Comparison of ENCODE assay signal across 11 cellular contexts in genomic region chr4:108045687-108046024, GRCh38. TPM values are rescaled to one million over a fixed set of nuclear protein-coding genes. Genes with fewer than 3 reads are reported as not detected.
DNase-seq lines count a peak whose midpoint lies in the region; ATAC-seq and TF ChIP-seq lines count a peak whose summit lies in the region.
"Had no signal": no experiment of that assay in that cellular context is flagged by ENCODE, and none has a peak within 500 bp of the region (broad histone marks: within the 10 kb centered on the region; RNA-seq: fewer than 3 reads in every experiment).

No MANE protein-coding gene starts in this region.

- H3K4me3 ChIP-seq in right atrium auricular region (no peak overlapping the region), heart left ventricle (no peak overlapping the region), subcutaneous abdominal adipose tissue (ENCODE audit: low read depth in 1 of 5, low read length in 5 of 5) (no peak overlapping the region)
- H3K4me3 ChIP-seq: suprapubic skin had no signal

- H3K9me3 ChIP-seq in right atrium auricular region (no peaks in the 10 kb centered on the region), heart left ventricle (no peaks in the 10 kb centered on the region), subcutaneous abdominal adipose tissue (ENCODE audit: control insufficient read depth in 5 of 5, low read length in 5 of 5) (no peaks in the 10 kb centered on the region)
- H3K9me3 ChIP-seq: suprapubic skin had no signal

- peak; percentile 65 for ATAC-seq in Right ventricle myocardium superior (ENCODE audit: poor library complexity)
- ATAC-seq in heart left ventricle: peak; percentile 29 to 76 (median 54)
- no peak for ATAC-seq in HG03571 (IDR thresholded peaks at IDR 0.05; ENCODE audit: unreplicated experiment)

- no peak overlapping the region for H3K4me3 Mint-ChIP-seq in activated T-helper 2 cell treated with anti-CD3 and anti-CD28 coated beads, Interferon-gamma antibody, Interleukin-2, Interleukin-4, amounts not matched to agents 10 μg/mL and 5 μg/mL and 100 μg/mL, durations not matched to agents 14 hours and 24 hours and 36 hours (ENCODE audit: low read depth)

- DNase-seq in Right ventricle myocardium superior: peak; percentile 62
- no peak for DNase-seq in right atrium auricular region (ENCODE audit: low spot score)
- DNase-seq in activated T-helper 2 cell treated with anti-CD3 and anti-CD28 coated beads, Interferon-gamma antibody, Interleukin-2, Interleukin-4, amounts not matched to agents 10 μg/mL and 5 μg/mL and 100 μg/mL, durations not matched to agents 14 hours and 24 hours and 36 hours (ENCODE audit: low spot score): no peak
- DNase-seq in heart left ventricle: peak in 2 of 5 donors; percentile 39 to 65
- DNase-seq in activated CD8-positive, alpha-beta memory T cell treated with anti-CD3 and anti-CD28 coated beads for 24 hours: no peak
- no peak for DNase-seq in cerebellar nuclear complex (lab: John Stamatoyannopoulos, UW)
- DNase-seq: NCI-H2081 had no signal

- H3K4me1 ChIP-seq in right atrium auricular region: no peaks in the 10 kb centered on the region
- H3K4me1 ChIP-seq in heart left ventricle: peaks cover 0 to 12% (median 2%) of the 10 kb centered on the region in 12 donors
- H3K4me1 ChIP-seq in subcutaneous abdominal adipose tissue (ENCODE audit: control insufficient read depth in 5 of 5, insufficient read depth in 5 of 5, low read length in 5 of 5): peaks cover 0 to 16% (median 6%) of the 10 kb centered on the region in 5 donors

- no peak for TF ChIP-seq POLR2A in heart left ventricle (IDR thresholded peaks at IDR 0.05)

- peak overlapping the region; percentile 51 for H3K27ac Mint-ChIP-seq in activated T-helper 2 cell treated with anti-CD3 and anti-CD28 coated beads, Interferon-gamma antibody, Interleukin-2, Interleukin-4, amounts not matched to agents 10 μg/mL and 5 μg/mL and 100 μg/mL, durations not matched to agents 14 hours and 24 hours and 36 hours

- no peaks in the 10 kb centered on the region for H3K27me3 Mint-ChIP-seq in activated T-helper 2 cell treated with anti-CD3 and anti-CD28 coated beads, Interferon-gamma antibody, Interleukin-2, Interleukin-4, amounts not matched to agents 10 μg/mL and 5 μg/mL and 100 μg/mL, durations not matched to agents 14 hours and 24 hours and 36 hours (ENCODE audit: low read depth)

- WGBS in heart left ventricle, 4 donors: 21 to 38% (median 30%) methylated on average over 3 of the region's 3 CpGs

- H3K27ac ChIP-seq in right atrium auricular region (no peak overlapping the region), heart left ventricle (no peak overlapping the region), subcutaneous abdominal adipose tissue (ENCODE audit: low read depth, low read length) (peak overlapping the region; percentile 72)
- H3K27ac ChIP-seq: C4-2B, suprapubic skin had no signal

- peaks cover 40% of the 10 kb centered on the region for H3K36me3 Mint-ChIP-seq in activated T-helper 2 cell treated with anti-CD3 and anti-CD28 coated beads, Interferon-gamma antibody, Interleukin-2, Interleukin-4, amounts not matched to agents 10 μg/mL and 5 μg/mL and 100 μg/mL, durations not matched to agents 14 hours and 24 hours and 36 hours (ENCODE audit: low read depth)

- TF ChIP-seq CTCF in right atrium auricular region (IDR thresholded peaks at IDR 0.05) (no peak), heart left ventricle (IDR thresholded peaks at IDR 0.05) (no peak)

- peaks cover 47% of the 10 kb centered on the region for H3K4me1 Mint-ChIP-seq in activated T-helper 2 cell treated with anti-CD3 and anti-CD28 coated beads, Interferon-gamma antibody, Interleukin-2, Interleukin-4, amounts not matched to agents 10 μg/mL and 5 μg/mL and 100 μg/mL, durations not matched to agents 14 hours and 24 hours and 36 hours (ENCODE audit: low read depth)

- H3K27me3 ChIP-seq in right atrium auricular region: no peaks in the 10 kb centered on the region
- no peaks in the 10 kb centered on the region for H3K27me3 ChIP-seq in heart left ventricle
- no peaks in the 10 kb centered on the region for H3K27me3 ChIP-seq in subcutaneous abdominal adipose tissue (ENCODE audit: control insufficient read depth in 5 of 5, insufficient read depth in 4 of 5, low read length in 5 of 5)
- H3K27me3 ChIP-seq: suprapubic skin had no signal

- no peak overlapping the region for H3K9ac ChIP-seq in subcutaneous abdominal adipose tissue (ENCODE audit: low read length in 5 of 5)

- intact Hi-C loops in Right ventricle myocardium superior (cut with DNase I): no loop called here
- intact Hi-C loops in activated T-helper 2 cell treated with anti-CD3 and anti-CD28 coated beads, Interferon-gamma antibody, Interleukin-2, Interleukin-4, amounts not matched to agents 10 μg/mL and 5 μg/mL and 100 μg/mL, durations not matched to agents 14 hours and 24 hours and 36 hours (cut with micrococcal nuclease): no loop called here
- intact Hi-C loops in heart left ventricle (cut with DNase I): no loop called here

- no peaks in the 10 kb centered on the region for H3K36me3 ChIP-seq in right atrium auricular region
- no peaks in the 10 kb centered on the region for H3K36me3 ChIP-seq in heart left ventricle
- peaks cover 0 to 4% (median 0%) of the 10 kb centered on the region in 5 donors for H3K36me3 ChIP-seq in subcutaneous abdominal adipose tissue (ENCODE audit: control insufficient read depth in 5 of 5, insufficient read depth in 5 of 5, low read length in 5 of 5)
- H3K36me3 ChIP-seq: suprapubic skin had no signal

- no peaks in the 10 kb centered on the region for H3K9me3 Mint-ChIP-seq in activated T-helper 2 cell treated with anti-CD3 and anti-CD28 coated beads, Interferon-gamma antibody, Interleukin-2, Interleukin-4, amounts not matched to agents 10 μg/mL and 5 μg/mL and 100 μg/mL, durations not matched to agents 14 hours and 24 hours and 36 hours

RNA-seq across cellular contexts. Expression of gene HADH, which starts 56.0 kb away (rescaled TPM):
- total RNA-seq in Right ventricle myocardium superior: 249 TPM
- total RNA-seq in right atrium auricular region: 100 to 1,000 TPM; 108 to 143 TPM
- 41.9 and 42.8 TPM in 2 replicates for total RNA-seq in activated T-helper 2 cell treated with anti-CD3 and anti-CD28 coated beads, Interferon-gamma antibody, Interleukin-2, Interleukin-4, amounts not matched to agents 10 μg/mL and 5 μg/mL and 100 μg/mL, durations not matched to agents 14 hours and 24 hours and 36 hours
- total RNA-seq in heart left ventricle: 100 to 1,000 TPM; 138 to 382 (median 217) TPM
- 100 to 1,000 TPM in 1 of 2 donors, 10 to 100 TPM in 1; 60.6 to 147 TPM for polyA plus RNA-seq in heart left ventricle
